ENCODE assay signal across 19 cellular contexts in genomic region chr1:201906336-201906735, GRCh38. TPM values are rescaled to one million over a fixed set of nuclear protein-coding genes. Genes with fewer than 3 reads are reported as not detected.
DNase-seq lines count a peak whose midpoint lies in the region; ATAC-seq and TF ChIP-seq lines count a peak whose summit lies in the region.
"Had no signal": no experiment of that assay in that cellular context is flagged by ENCODE, and none has a peak within 500 bp of the region (broad histone marks: within the 10 kb centered on the region; RNA-seq: fewer than 3 reads in every experiment).

No MANE protein-coding gene starts in this region.

- H3K4me1 Mint-ChIP-seq in chondrocyte (ENCODE audit: low read depth), result peaks cover 59% of the 10 kb centered on the region
- H3K4me1 Mint-ChIP-seq: T-cell had no signal

- POLR2A ChIA-PET in RWPE1 (lab: Yijun Ruan, JAX; ENCODE audit: low non-redundant PET), result no interaction called here

- no peaks in the 10 kb centered on the region for H3K27me3 ChIP-seq in trophoblast cell (ENCODE audit: insufficient read depth, low read length)
- no peaks in the 10 kb centered on the region for H3K27me3 ChIP-seq in upper lobe of right lung
- H3K27me3 ChIP-seq: dorsolateral prefrontal cortex had no signal

- H3K4me1 ChIP-seq in trophoblast cell (ENCODE audit: control insufficient read depth in 1 of 2, insufficient read depth in 2 of 2, low read length in 2 of 2), result peaks cover 20 to 21% of the 10 kb centered on the region in 2 experiments
- peaks cover 22% of the 10 kb centered on the region for H3K4me1 ChIP-seq in upper lobe of right lung
- H3K4me1 ChIP-seq: HAP-1 had no signal

- CTCF ChIA-PET in RWPE1 (lab: Yijun Ruan, JAX), result interaction anchor here (0.7 to 2.8 kb wide), 2 partner anchors 10 to 184 kb away, joined by 3 to 14 read pairs; no protein-coding TSS in a partner anchor

- H3K79me1 ChIP-seq in trophoblast cell (ENCODE audit: low read length), result peaks cover 21% of the 10 kb centered on the region

- no peak overlapping the region for H3K9ac ChIP-seq in trophoblast cell (ENCODE audit: low read length)
- H3K9ac ChIP-seq: KMS-11 had no signal

- no peak overlapping the region for H3K4me2 ChIP-seq in trophoblast cell (ENCODE audit: low read length)
- H3K4me2 ChIP-seq: KMS-11 had no signal

- no peak for TF ChIP-seq CTCF in chondrocyte (IDR thresholded peaks at IDR 0.05)
- no peak for TF ChIP-seq CTCF in upper lobe of right lung (IDR thresholded peaks at IDR 0.05)
- no peak for TF ChIP-seq CTCF in RWPE1 (conservative IDR thresholded peaks at IDR 0.05; ENCODE audit: low read depth)

- peak overlapping the region; percentile 88 for H2BK12ac ChIP-seq in trophoblast cell (ENCODE audit: low read length)

- no peak overlapping the region for H2AFZ ChIP-seq in trophoblast cell (ENCODE audit: insufficient read depth, low read length, poor library complexity)

- H3K36me3 ChIP-seq in trophoblast cell (ENCODE audit: control insufficient read depth in 1 of 2, insufficient read depth in 2 of 2, low read length in 2 of 2), result peaks cover 0 to 2% of the 10 kb centered on the region in 2 experiments
- no peaks in the 10 kb centered on the region for H3K36me3 ChIP-seq in upper lobe of right lung
- H3K36me3 ChIP-seq: HAP-1 had no signal

- ATAC-seq in upper lobe of right lung (no peak), GM21367 (IDR thresholded peaks at IDR 0.05; ENCODE audit: unreplicated experiment) (no peak)
- ATAC-seq: T-cell had no signal

- H2BK5ac ChIP-seq in trophoblast cell (ENCODE audit: low read depth, low read length, poor library complexity), result no peak overlapping the region

- no peaks in the 10 kb centered on the region for H3K9me3 Mint-ChIP-seq in chondrocyte (ENCODE audit: low read depth)
- H3K9me3 Mint-ChIP-seq: CD8-positive, alpha-beta memory T cell; nephron progenitor cell; T-cell had no signal

- H3K18ac ChIP-seq in trophoblast cell (ENCODE audit: low read length), result peak overlapping the region; percentile 76

- H3K27me3 Mint-ChIP-seq in chondrocyte (ENCODE audit: low read depth), result no peaks in the 10 kb centered on the region

- WGBS in trophoblast cell (ENCODE audit: extremely low coverage, insufficient coverage, insufficient read length), result no CpG with 5 or more reads among the region's 3 CpGs

- H2BK120ac ChIP-seq in trophoblast cell (ENCODE audit: insufficient read depth, low read length, poor library complexity), result peak overlapping the region; percentile 15

- peak overlapping the region; percentile 94 for H3K27ac Mint-ChIP-seq in chondrocyte (ENCODE audit: unreplicated experiment)
- H3K27ac Mint-ChIP-seq: nephron progenitor cell, T-cell had no signal

- H3K79me2 ChIP-seq in trophoblast cell (ENCODE audit: control insufficient read depth, insufficient read depth, low read length, poor library complexity), result no peaks in the 10 kb centered on the region

- no peak overlapping the region for H4K12ac ChIP-seq in trophoblast cell (ENCODE audit: low read depth, low read length)

- H4K8ac ChIP-seq in trophoblast cell (ENCODE audit: low read depth, low read length), result no peak overlapping the region

- peaks cover 6% of the 10 kb centered on the region for H3K36me3 Mint-ChIP-seq in chondrocyte (ENCODE audit: low read depth)
- H3K36me3 Mint-ChIP-seq: CD8-positive, alpha-beta memory T cell; T-cell had no signal

- DNase-seq in NCI-H82 (lab: John Stamatoyannopoulos, UW), result peak; percentile 69
- no peak for DNase-seq in NCI-H82 treated with DMSO at 0.1 percent for 48 hours (lab: John Stamatoyannopoulos, UW; ENCODE audit: unreplicated experiment)
- DNase-seq in chondrocyte (ENCODE audit: low spot score), result no peak
- no peak for DNase-seq in trophoblast cell
- DNase-seq in upper lobe of right lung, result no peak
- no peak for DNase-seq in RWPE1 (ENCODE audit: low spot score)
- DNase-seq in HPDE6-E6E7 (ENCODE audit: extremely low spot score), result no peak
- DNase-seq: activated effector memory CD4-positive, alpha-beta T cell treated with anti-CD3 and anti-CD28 coated beads, Interleukin-2, amount 50 U/mL, for 16 hours; CD8-positive, alpha-beta memory T cell; dorsolateral prefrontal cortex; NCI-H146; nephron progenitor cell; T-cell had no signal

- H3K4me3 ChIP-seq in trophoblast cell (ENCODE audit: low read depth, low read length) (no peak overlapping the region), upper lobe of right lung (no peak overlapping the region)
- H3K4me3 ChIP-seq: dorsolateral prefrontal cortex, GM12878, HAP-1 had no signal

- H3K23ac ChIP-seq in trophoblast cell (ENCODE audit: low read length), result no peak overlapping the region

- no peak overlapping the region for H3K4ac ChIP-seq in trophoblast cell (ENCODE audit: low read depth, low read length)

- H3K9me3 ChIP-seq in trophoblast cell (ENCODE audit: insufficient read depth, low read depth, low read length) (no peaks in the 10 kb centered on the region), upper lobe of right lung (no peaks in the 10 kb centered on the region)
- H3K9me3 ChIP-seq: HAP-1 had no signal

- H3K4me3 Mint-ChIP-seq in chondrocyte (ENCODE audit: unreplicated experiment), result no peak overlapping the region
- H3K4me3 Mint-ChIP-seq: CD8-positive, alpha-beta memory T cell; nephron progenitor cell; T-cell had no signal

- intact Hi-C loops in upper lobe of right lung (cut with DNase I), result no loop called here

- H3K27ac ChIP-seq in trophoblast cell (ENCODE audit: low read depth, low read length) (no peak overlapping the region), upper lobe of right lung (peak overlapping the region; percentile 3), RWPE1 (no peak overlapping the region)
- H3K27ac ChIP-seq: KMS-11 had no signal

- peak overlapping the region; percentile 48 for H4K91ac ChIP-seq in trophoblast cell (ENCODE audit: low read depth, low read length)

- H2AK5ac ChIP-seq in trophoblast cell (ENCODE audit: low read length), result peak overlapping the region; percentile 55

- H3K14ac ChIP-seq in trophoblast cell (ENCODE audit: low read length), result peak overlapping the region; percentile 39

RNA-seq across cellular contexts. Expression of gene SHISA4, which starts 17.6 kb away (rescaled TPM):
- 29.7 to 39.1 TPM (median 37.7 TPM) in 3 replicates for total RNA-seq in chondrocyte
- 14.7 and 15.2 TPM in 2 replicates for polyA plus RNA-seq in trophoblast cell (2013)
- 8.6 TPM for total RNA-seq in upper lobe of right lung
- total RNA-seq: GM12878 had no signal

RNA-seq across cellular contexts. Expression of gene LMOD1, which starts 40.0 kb away (rescaled TPM):
- 17.7 to 83.6 TPM (median 80.5 TPM) in 3 replicates for total RNA-seq in chondrocyte
- 3.2 TPM in 2 replicates for polyA plus RNA-seq in trophoblast cell (2013)
- 38.3 TPM for total RNA-seq in upper lobe of right lung
- total RNA-seq: A172; activated CD8-positive, alpha-beta memory T cell treated with anti-CD3 and anti-CD28 coated beads for 36 hours; CD8-positive, alpha-beta memory T cell had no signal
- polyA plus RNA-seq: CD8-positive, alpha-beta memory T cell; GM12878 had no signal

RNA-seq across cellular contexts. Expression of gene TIMM17A, which starts 49.0 kb away (rescaled TPM):
- total RNA-seq in chondrocyte, result 62.5 to 69.6 TPM (median 68.5 TPM) in 3 replicates
- polyA plus RNA-seq in trophoblast cell (2013), result 59.9 and 63.0 TPM in 2 replicates
- 33.9 TPM for total RNA-seq in upper lobe of right lung
